1 cellular context compared by ENCODE assay signal in genomic region chr1:32650752-32651460, GRCh38.
TF ChIP-seq lines count a peak whose summit lies in the region.

RBBP4 (plus strand) TSS chr1:32651208; CDS start chr1:32651307, 99 bp downstream.

TF ChIP-seq in K562, 482 proteins besides CTCF, POLR2A, EP300 and RAD21 (continued from another document and continues in another):
- TF ChIP-seq CREB3 (tag; conservative IDR thresholded peaks at IDR 0.05; ENCODE audit: low read depth): peak; percentile 99
- peak; percentile 98 for TF ChIP-seq ZNF41 (CRISPR knock-in tag; conservative IDR thresholded peaks at IDR 0.05)
- peak; percentile 99 for TF ChIP-seq TFE3 (CRISPR knock-in tag; IDR thresholded peaks at IDR 0.05)
- no peak for TF ChIP-seq KHSRP (IDR thresholded peaks at IDR 0.05)
- peak; percentile 83 for TF ChIP-seq FOXJ2 (tag; IDR thresholded peaks at IDR 0.05)
- TF ChIP-seq ETV5 (CRISPR knock-in tag; IDR thresholded peaks at IDR 0.05; ENCODE audit: low read depth): 0 out of 2 replicates have a peak, but pooled peaks have one; percentile 4
- peak; percentile 95 for TF ChIP-seq ZNF668 (CRISPR knock-in tag; IDR thresholded peaks at IDR 0.05)
- TF ChIP-seq GTF2F1 (IDR thresholded peaks at IDR 0.05; ENCODE audit: low read depth, low read length): peak; percentile 53; the same call in 1 of the 2 replicates
- no peak for TF ChIP-seq ZBTB5 (IDR thresholded peaks at IDR 0.05)
- TF ChIP-seq ATF4 (CRISPR knock-in tag; IDR thresholded peaks at IDR 0.05): peak; percentile 91
- peak; percentile 92 for TF ChIP-seq IFI16 (CRISPR knock-in tag; IDR thresholded peaks at IDR 0.05)
- TF ChIP-seq NUFIP1 (IDR thresholded peaks at IDR 0.05; ENCODE audit: partially characterized antibody): peak; percentile 84
- TF ChIP-seq, protein P1, sequence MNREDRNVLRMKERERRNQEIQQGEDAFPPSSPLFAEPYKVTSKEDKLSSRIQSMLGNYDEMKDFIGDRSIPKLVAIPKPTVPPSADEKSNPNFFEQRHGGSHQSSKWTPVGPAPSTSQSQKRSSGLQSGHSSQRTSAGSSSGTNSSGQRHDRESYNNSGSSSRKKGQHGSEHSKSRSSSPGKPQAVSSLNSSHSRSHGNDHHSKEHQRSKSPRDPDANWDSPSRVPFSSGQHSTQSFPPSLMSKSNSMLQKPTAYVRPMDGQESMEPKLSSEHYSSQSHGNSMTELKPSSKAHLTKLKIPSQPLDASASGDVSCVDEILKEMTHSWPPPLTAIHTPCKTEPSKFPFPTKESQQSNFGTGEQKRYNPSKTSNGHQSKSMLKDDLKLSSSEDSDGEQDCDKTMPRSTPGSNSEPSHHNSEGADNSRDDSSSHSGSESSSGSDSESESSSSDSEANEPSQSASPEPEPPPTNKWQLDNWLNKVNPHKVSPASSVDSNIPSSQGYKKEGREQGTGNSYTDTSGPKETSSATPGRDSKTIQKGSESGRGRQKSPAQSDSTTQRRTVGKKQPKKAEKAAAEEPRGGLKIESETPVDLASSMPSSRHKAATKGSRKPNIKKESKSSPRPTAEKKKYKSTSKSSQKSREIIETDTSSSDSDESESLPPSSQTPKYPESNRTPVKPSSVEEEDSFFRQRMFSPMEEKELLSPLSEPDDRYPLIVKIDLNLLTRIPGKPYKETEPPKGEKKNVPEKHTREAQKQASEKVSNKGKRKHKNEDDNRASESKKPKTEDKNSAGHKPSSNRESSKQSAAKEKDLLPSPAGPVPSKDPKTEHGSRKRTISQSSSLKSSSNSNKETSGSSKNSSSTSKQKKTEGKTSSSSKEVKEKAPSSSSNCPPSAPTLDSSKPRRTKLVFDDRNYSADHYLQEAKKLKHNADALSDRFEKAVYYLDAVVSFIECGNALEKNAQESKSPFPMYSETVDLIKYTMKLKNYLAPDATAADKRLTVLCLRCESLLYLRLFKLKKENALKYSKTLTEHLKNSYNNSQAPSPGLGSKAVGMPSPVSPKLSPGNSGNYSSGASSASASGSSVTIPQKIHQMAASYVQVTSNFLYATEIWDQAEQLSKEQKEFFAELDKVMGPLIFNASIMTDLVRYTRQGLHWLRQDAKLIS (CRISPR knock-in tag; IDR thresholded peaks at IDR 0.05): peak; percentile 96
- peak; percentile 72 to 95 (median 91) for TF ChIP-seq YY1 (IDR thresholded peaks at IDR 0.05; ENCODE audit: borderline replicate concordance in 1 of 3, control insufficient read depth in 1 of 3, extremely low read depth in 1 of 3, insufficient read depth in 3 of 3, insufficient read length in 1 of 3, insufficient replicate concordance in 2 of 3, low read depth in 1 of 3, low read length in 2 of 3)
- no peak for TF ChIP-seq TBL1XR1 (IDR thresholded peaks at IDR 0.05; ENCODE audit: low read length in 2 of 2)
- TF ChIP-seq THAP12 (CRISPR knock-in tag; IDR thresholded peaks at IDR 0.05): peak; percentile 52; the same call in 1 of the 2 replicates
- TF ChIP-seq ZNF592 (IDR thresholded peaks at IDR 0.05): peak; percentile 100
- TF ChIP-seq ZNF143 (CRISPR knock-in tag; IDR thresholded peaks at IDR 0.05): no peak; the same call in none of the 2 replicates
- peak; percentile 64 for TF ChIP-seq KDM2B (CRISPR knock-in tag; IDR thresholded peaks at IDR 0.05)
- TF ChIP-seq SNRNP70 (optimal IDR thresholded peaks at IDR 0.05; ENCODE audit: low read depth, low read length): no peak
- TF ChIP-seq BACH1 (tag; IDR thresholded peaks at IDR 0.05): peak; percentile 97
- no peak for TF ChIP-seq PHB2 (IDR thresholded peaks at IDR 0.05; ENCODE audit: low read depth)
- TF ChIP-seq ARID3B (CRISPR knock-in tag; IDR thresholded peaks at IDR 0.05; ENCODE audit: borderline replicate concordance): peak; percentile 95; the same call in 1 of the 2 replicates
